1 cellular context compared by ENCODE assay signal in genomic region chr5:148681157-148682131, GRCh38.
TF ChIP-seq lines count a peak whose summit lies in the region.

No MANE protein-coding gene starts in this region.

TF ChIP-seq in SK-N-SH, 30 proteins besides CTCF, POLR2A, EP300 and RAD21 (continued from another document):
- TF ChIP-seq, protein P1, sequence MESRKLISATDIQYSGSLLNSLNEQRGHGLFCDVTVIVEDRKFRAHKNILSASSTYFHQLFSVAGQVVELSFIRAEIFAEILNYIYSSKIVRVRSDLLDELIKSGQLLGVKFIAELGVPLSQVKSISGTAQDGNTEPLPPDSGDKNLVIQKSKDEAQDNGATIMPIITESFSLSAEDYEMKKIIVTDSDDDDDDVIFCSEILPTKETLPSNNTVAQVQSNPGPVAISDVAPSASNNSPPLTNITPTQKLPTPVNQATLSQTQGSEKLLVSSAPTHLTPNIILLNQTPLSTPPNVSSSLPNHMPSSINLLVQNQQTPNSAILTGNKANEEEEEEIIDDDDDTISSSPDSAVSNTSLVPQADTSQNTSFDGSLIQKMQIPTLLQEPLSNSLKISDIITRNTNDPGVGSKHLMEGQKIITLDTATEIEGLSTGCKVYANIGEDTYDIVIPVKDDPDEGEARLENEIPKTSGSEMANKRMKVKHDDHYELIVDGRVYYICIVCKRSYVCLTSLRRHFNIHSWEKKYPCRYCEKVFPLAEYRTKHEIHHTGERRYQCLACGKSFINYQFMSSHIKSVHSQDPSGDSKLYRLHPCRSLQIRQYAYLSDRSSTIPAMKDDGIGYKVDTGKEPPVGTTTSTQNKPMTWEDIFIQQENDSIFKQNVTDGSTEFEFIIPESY (IDR thresholded peaks at IDR 0.05; ENCODE audit: borderline replicate concordance, low read depth): no peak
